Comparison of ENCODE assay signal across 9 cellular contexts in the genomic region with DNA sequence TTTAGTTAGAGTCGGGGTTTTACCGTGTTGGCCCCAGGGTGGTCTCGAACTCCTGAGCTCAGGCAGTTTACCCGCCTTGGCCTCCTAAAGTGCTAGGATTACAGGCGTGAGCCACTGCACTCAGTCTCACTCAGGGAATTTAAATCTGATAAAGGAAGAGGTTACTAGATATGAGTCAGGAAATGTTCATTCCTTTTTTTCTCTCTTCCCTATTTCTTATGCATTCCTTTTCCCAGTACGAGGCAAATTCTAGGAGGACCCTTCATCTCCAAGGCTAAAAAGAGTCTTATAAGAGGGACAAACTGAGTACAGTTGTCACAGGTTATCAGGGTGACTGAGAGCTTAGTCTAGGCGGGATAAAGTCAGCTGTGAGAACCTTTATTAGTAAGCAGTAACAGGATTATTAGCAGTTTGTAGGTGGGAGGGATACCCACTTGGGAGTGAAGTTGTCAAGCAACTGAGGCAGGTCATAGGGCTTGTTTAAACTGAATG. TPM values are rescaled to one million over a fixed set of nuclear protein-coding genes. Genes with fewer than 3 reads are reported as not detected.
DNase-seq lines count a peak whose midpoint lies in the region; ATAC-seq and TF ChIP-seq lines count a peak whose summit lies in the region.
"Had no signal": no experiment of that assay in that cellular context is flagged by ENCODE, and none has a peak within 500 bp of the region (broad histone marks: within the 10 kb centered on the region; RNA-seq: fewer than 3 reads in every experiment).

No MANE protein-coding gene starts in this region.

- H3K9me3 ChIP-seq in CD4-positive, CD25-positive, alpha-beta regulatory T cell (ENCODE audit: control insufficient read depth in 2 of 2, low read length in 2 of 2) = no peaks in the 10 kb centered on the region
- H3K9me3 ChIP-seq in PC-9 (ENCODE audit: insufficient read depth, low read depth) (no peaks in the 10 kb centered on the region), parathyroid adenoma (ENCODE audit: control insufficient read depth, low read length) (no peaks in the 10 kb centered on the region)
- H3K9me3 ChIP-seq: colonic mucosa had no signal

- intact Hi-C loops in PC-9 (cut with micrococcal nuclease; ENCODE audit: unreplicated experiment) = loop anchor here (1.0 to 2.0 kb wide), 2 partner anchors 9 to 19 kb away; a partner anchor contains a TSS

- peak overlapping the region in 3 of 4 donors; percentile 91 to 95 (median 94) for H3K4me3 Mint-ChIP-seq in CD4-positive, CD25-positive, alpha-beta regulatory T cell

- no peak for TF ChIP-seq CTCF in PC-9 (conservative IDR thresholded peaks at IDR 0.05)
- TF ChIP-seq CTCF in epithelial cell of esophagus (IDR thresholded peaks at IDR 0.05; ENCODE audit: insufficient read depth, low read depth, low read length, missing control alignments) = no peak
- TF ChIP-seq CTCF in parathyroid adenoma (IDR thresholded peaks at IDR 0.05) = no peak

- peaks cover 8% of the 10 kb centered on the region for H3K36me3 Mint-ChIP-seq in CD4-positive, CD25-positive, alpha-beta regulatory T cell

- H4K20me1 ChIP-seq in PC-9 (ENCODE audit: insufficient read depth) = no peaks in the 10 kb centered on the region

- H3K9me3 Mint-ChIP-seq in CD4-positive, CD25-positive, alpha-beta regulatory T cell = peaks cover 0 to 4% (median 0%) of the 10 kb centered on the region in 7 donors

- POLR2A ChIA-PET in PC-9 (lab: Charles Lee; ENCODE audit: unreplicated experiment) = interaction anchor here (0.6 to 1.3 kb wide), 4 partner anchors 72 to 742 kb away, joined by 4 to 8 read pairs (median 6); no protein-coding TSS in a partner anchor

- H3K79me2 ChIP-seq in PC-9 (ENCODE audit: low read depth) = peaks cover 33% of the 10 kb centered on the region; the same call in 1 of the 2 replicates
- peaks cover 18% of the 10 kb centered on the region for H3K79me2 ChIP-seq in parathyroid adenoma

- BruUV-seq in PC-9 (replicated peaks; lab: Mats Ljungman, UMichigan) = TSS peak; percentile 39

- no peaks in the 10 kb centered on the region for H3K9me2 ChIP-seq in PC-9 (ENCODE audit: insufficient read depth)

- H2AFZ ChIP-seq in PC-9 (no peak overlapping the region), parathyroid adenoma (no peak overlapping the region)

- no peaks in the 10 kb centered on the region for H3K27me3 Mint-ChIP-seq in CD4-positive, CD25-positive, alpha-beta regulatory T cell

- CTCF ChIA-PET in PC-9 (lab: Charles Lee) = interaction anchor here (0.7 to 1.9 kb wide), 4 partner anchors 22 to 210 kb away, joined by 3 to 14 read pairs (median 3); no protein-coding TSS in a partner anchor

- H3K36me3 ChIP-seq in CD4-positive, CD25-positive, alpha-beta regulatory T cell (ENCODE audit: control insufficient read depth, insufficient read depth, low read length) = no peaks in the 10 kb centered on the region
- H3K36me3 ChIP-seq in PC-9 (ENCODE audit: low read depth) (no peaks in the 10 kb centered on the region), parathyroid adenoma (ENCODE audit: control insufficient read depth, insufficient read depth, low read length) (no peaks in the 10 kb centered on the region), H7 (replicated peaks; ENCODE audit: control insufficient read depth, insufficient read depth, low read length) (no peaks in the 10 kb centered on the region)
- H3K36me3 ChIP-seq: colonic mucosa had no signal

- no peak for ATAC-seq in CD4-positive, CD25-positive, alpha-beta regulatory T cell (ENCODE audit: low read depth in 2 of 2)
- no peak for ATAC-seq in GM18519 (IDR thresholded peaks at IDR 0.05; ENCODE audit: low FRiP score, unreplicated experiment)
- no peak for ATAC-seq in GM21717 (IDR thresholded peaks at IDR 0.05; ENCODE audit: unreplicated experiment)

- H3K4me3 ChIP-seq in CD4-positive, CD25-positive, alpha-beta regulatory T cell (ENCODE audit: low read depth, low read length) = no peak overlapping the region
- H3K4me3 ChIP-seq in PC-9 = no peak overlapping the region; the same call in 1 of the 2 replicates
- no peak overlapping the region for H3K4me3 ChIP-seq in epithelial cell of esophagus (ENCODE audit: low read length)
- no peak overlapping the region for H3K4me3 ChIP-seq in parathyroid adenoma (ENCODE audit: low read depth, low read length)
- no peak overlapping the region for H3K4me3 ChIP-seq in H7 (ENCODE audit: insufficient read depth, low read depth, low read length)
- H3K4me3 ChIP-seq: colonic mucosa had no signal

- peak overlapping the region; percentile 62 for H3K4me2 ChIP-seq in PC-9
- no peak overlapping the region for H3K4me2 ChIP-seq in parathyroid adenoma (ENCODE audit: low read length)

- no peaks in the 10 kb centered on the region for H3K27me3 ChIP-seq in CD4-positive, CD25-positive, alpha-beta regulatory T cell (ENCODE audit: control insufficient read depth, insufficient read depth, low read length)
- H3K27me3 ChIP-seq in PC-9 (ENCODE audit: insufficient read depth, low read depth) (no peaks in the 10 kb centered on the region), parathyroid adenoma (ENCODE audit: control insufficient read depth, insufficient read depth, low read length) (no peaks in the 10 kb centered on the region), H7 (ENCODE audit: control insufficient read depth, insufficient read depth, low read length) (no peaks in the 10 kb centered on the region)
- H3K27me3 ChIP-seq: colonic mucosa had no signal

- H3K27ac Mint-ChIP-seq in CD4-positive, CD25-positive, alpha-beta regulatory T cell = peak overlapping the region; percentile 44 to 92 (median 45)

- DNase-seq in CD4-positive, CD25-positive, alpha-beta regulatory T cell = no peak
- peak; percentile 37 to 73 for DNase-seq in PC-9
- DNase-seq in epithelial cell of esophagus (ENCODE audit: low read depth) = peak; percentile 50
- no peak for DNase-seq in SIG-M5 treated with dmso at 0.1 percent for 504 hours (lab: John Stamatoyannopoulos, UW; ENCODE audit: unreplicated experiment)
- no peak for DNase-seq in H7
- DNase-seq: colonic mucosa had no signal

- peak overlapping the region; percentile 8 for H3K27ac ChIP-seq in CD4-positive, CD25-positive, alpha-beta regulatory T cell (ENCODE audit: insufficient read depth, low read length, poor library complexity, severe bottlenecking)
- peak overlapping the region; percentile 57 for H3K27ac ChIP-seq in PC-9
- peak overlapping the region; percentile 42 for H3K27ac ChIP-seq in parathyroid adenoma
- H3K27ac ChIP-seq: colonic mucosa had no signal

- peaks cover 32 to 59% (median 45%) of the 10 kb centered on the region in 4 donors for H3K4me1 Mint-ChIP-seq in CD4-positive, CD25-positive, alpha-beta regulatory T cell

- peaks cover 35% of the 10 kb centered on the region for H3F3A ChIP-seq in PC-9 (ENCODE audit: insufficient read depth, low read depth)

- H3K9ac ChIP-seq in parathyroid adenoma = no peak overlapping the region

- peaks cover 47% of the 10 kb centered on the region for H3K4me1 ChIP-seq in CD4-positive, CD25-positive, alpha-beta regulatory T cell (ENCODE audit: control insufficient read depth, insufficient read depth, low read length, poor library complexity, severe bottlenecking)
- peaks cover 41% of the 10 kb centered on the region for H3K4me1 ChIP-seq in PC-9 (replicated peaks; ENCODE audit: insufficient read depth)
- peaks cover 5% of the 10 kb centered on the region for H3K4me1 ChIP-seq in parathyroid adenoma

RNA-seq across cellular contexts. Expression of a gene that starts 9.1 kb away (rescaled TPM):
- 431 TPM for total RNA-seq in CD4-positive, CD25-positive, alpha-beta regulatory T cell
- 10 to 100 TPM; 21.8 to 26.9 (median 24.7) TPM for polyA plus RNA-seq in CD4-positive, CD25-positive, alpha-beta regulatory T cell
- 189 and 199 TPM in 2 replicates for total RNA-seq in PC-9 (2021)
- 102 and 152 TPM in 2 replicates for total RNA-seq in H7 (2014; rRNA removed; shearing (Covaris generic))

Comparison
In these comparisons a context has a peak if more than half of its experiments do, and no peak if none do; other contexts are left out.
1. DNase-seq: peak in PC-9 (2 of 2) and epithelial cell of esophagus (single experiment); none in CD4-positive, CD25-positive, alpha-beta regulatory T cell (0 of 3), SIG-M5 treated with dmso at 0.1 percent for 504 hours (single experiment) and H7 (single experiment).
2. Peak in every context shown above with its lines, with median percentiles within 50 percentile points of each other: H3K27ac ChIP-seq.